24 cellular contexts compared by ENCODE assay signal in the genomic region with DNA sequence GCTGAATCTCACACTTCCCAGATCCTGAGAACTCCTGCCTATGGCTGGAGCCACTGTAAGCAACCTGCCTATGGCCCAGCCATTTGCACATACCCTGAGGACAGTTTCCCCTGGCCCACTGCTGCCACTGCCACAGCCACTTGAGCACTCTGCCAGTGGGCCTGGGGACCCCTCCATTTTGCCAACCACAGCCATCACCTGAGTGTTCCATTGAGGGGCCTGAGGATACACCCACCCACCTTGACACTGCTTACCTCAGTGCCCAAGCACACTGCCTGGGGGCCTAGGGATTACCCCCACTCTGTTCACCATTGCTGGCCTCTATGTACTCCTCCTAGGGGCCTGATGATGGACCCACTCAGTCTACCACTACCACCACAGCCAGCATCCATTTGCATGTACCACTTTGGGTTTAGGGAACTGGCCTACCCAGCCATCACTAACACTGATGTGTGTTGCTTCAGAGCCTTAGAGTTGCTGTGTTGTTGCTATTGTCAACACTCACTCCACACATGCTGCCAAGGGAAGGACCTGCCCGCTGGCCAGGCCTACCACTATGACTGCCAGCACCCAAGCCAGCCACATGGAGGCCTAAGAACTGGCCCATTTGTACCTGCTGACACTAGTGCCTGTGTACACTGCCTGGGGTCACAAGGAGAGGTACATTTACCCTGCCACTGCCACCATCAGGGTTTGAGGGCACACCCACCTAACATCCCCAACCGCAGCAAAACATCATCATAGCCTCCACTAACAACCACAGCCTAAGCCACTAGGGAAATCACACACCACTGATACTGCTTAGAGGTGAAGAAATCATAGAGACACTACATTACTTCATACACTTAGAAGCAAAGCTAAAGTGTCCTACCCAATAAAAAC. TPM values are rescaled to one million over a fixed set of nuclear protein-coding genes. Genes with fewer than 3 reads are reported as not detected.
A peak's percentile ranks its signal among the peaks of the same experiment; 100 is the strongest.
DNase-seq lines count a peak whose midpoint lies in the region; ATAC-seq, FAIRE-seq and TF ChIP-seq lines count a peak whose summit lies in the region.
"Had no signal": no experiment of that assay in that cellular context is flagged by ENCODE, and none has a peak within 500 bp of the region (broad histone marks: within the 10 kb centered on the region; RNA-seq: fewer than 3 reads in every experiment).

No MANE protein-coding gene starts in this region.

- no peak overlapping the region for H3K4me3 ChIP-seq in CD8-positive, alpha-beta memory T cell (ENCODE audit: low read length)
- H3K4me3 ChIP-seq: cardiac muscle cell, psoas muscle, skin epidermis had no signal

- intact Hi-C loops in CD4-positive, alpha-beta T cell (cut with DNase I, micrococcal nuclease), result loop anchor here in 1 of 2 experiments (5.0 kb wide), 1 partner anchor 66 kb away; no protein-coding TSS in a partner anchor

- H3K4me1 Mint-ChIP-seq in CD4-positive, alpha-beta T cell (ENCODE audit: low read depth), result peaks cover 73% of the 10 kb centered on the region
- peaks cover 39 to 90% (median 66%) of the 10 kb centered on the region in 3 donors for H3K4me1 Mint-ChIP-seq in CD8-positive, alpha-beta memory T cell
- H3K4me1 Mint-ChIP-seq in central memory CD8-positive, alpha-beta T cell, result peaks cover 69% of the 10 kb centered on the region
- H3K4me1 Mint-ChIP-seq: nephron progenitor cell had no signal

- peaks cover 99% of the 10 kb centered on the region for H3K36me3 Mint-ChIP-seq in CD4-positive, alpha-beta T cell (ENCODE audit: low read depth)
- H3K36me3 Mint-ChIP-seq in CD8-positive, alpha-beta memory T cell, result peaks cover 43 to 75% (median 47%) of the 10 kb centered on the region in 3 donors
- H3K36me3 Mint-ChIP-seq in central memory CD8-positive, alpha-beta T cell (ENCODE audit: insufficient read depth), result peaks cover 5% of the 10 kb centered on the region
- H3K36me3 Mint-ChIP-seq: type B pancreatic cell had no signal

- POLR2A ChIA-PET in CD4-positive, alpha-beta T cell (lab: Charles Lee), result interaction anchor here (0.8 to 2.0 kb wide), 2 partner anchors 14 to 28 kb away, joined by 3 to 4 read pairs; no protein-coding TSS in a partner anchor
- POLR2A ChIA-PET in CD8-positive, alpha-beta memory T cell (lab: Charles Lee), result no interaction called here

- no peaks in the 10 kb centered on the region for H3K27me3 ChIP-seq in CD4-positive, alpha-beta T cell (ENCODE audit: control insufficient read depth, insufficient read depth, low read length)
- no peaks in the 10 kb centered on the region for H3K27me3 ChIP-seq in CD8-positive, alpha-beta memory T cell (ENCODE audit: insufficient read depth, low read length, poor library complexity, severe bottlenecking)
- H3K27me3 ChIP-seq: cardiac muscle cell had no signal

- no peaks in the 10 kb centered on the region for H3K36me3 ChIP-seq in CD8-positive, alpha-beta memory T cell (ENCODE audit: insufficient read depth, low read length)
- H3K36me3 ChIP-seq: cardiac muscle cell had no signal

- H3K27ac ChIP-seq in CD4-positive, alpha-beta T cell (ENCODE audit: low read depth, low read length), result no peak overlapping the region
- no peak overlapping the region for H3K27ac ChIP-seq in CD8-positive, alpha-beta memory T cell (ENCODE audit: low read depth, low read length)
- H3K27ac ChIP-seq: cardiac muscle cell, psoas muscle, skin epidermis, VCaP had no signal

- ATAC-seq in CD4-positive, alpha-beta T cell (ENCODE audit: poor library complexity), result no peak
- ATAC-seq in central memory CD8-positive, alpha-beta T cell (replicated peaks; ENCODE audit: extremely low read depth, poor library complexity, severe bottlenecking), result peak; percentile 80
- no peak for ATAC-seq in omental fat pad (ENCODE audit: low FRiP score)
- no peak for ATAC-seq in HG03039 (IDR thresholded peaks at IDR 0.05; ENCODE audit: unreplicated experiment)
- ATAC-seq: esophagus mucosa, psoas muscle had no signal

- no peak for TF ChIP-seq CTCF in CD4-positive, alpha-beta T cell (IDR thresholded peaks at IDR 0.05)
- TF ChIP-seq CTCF in omental fat pad (IDR thresholded peaks at IDR 0.05), result no peak

- FAIRE-seq in GM12892 (lab: Jason Lieb, UNC), result no peak
- FAIRE-seq: H1, HTR-8/SVneo had no signal

- peaks cover 16% of the 10 kb centered on the region for H3K9me3 ChIP-seq in CD4-positive, alpha-beta T cell (ENCODE audit: control insufficient read depth, low read length)
- H3K9me3 ChIP-seq in CD8-positive, alpha-beta memory T cell (ENCODE audit: low read length), result no peaks in the 10 kb centered on the region

- no peak overlapping the region for H3K4me3 Mint-ChIP-seq in CD4-positive, alpha-beta T cell
- peak overlapping the region in 4 of 7 donors; percentile 14 to 34 (median 29) for H3K4me3 Mint-ChIP-seq in CD8-positive, alpha-beta memory T cell
- peak overlapping the region; percentile 5 for H3K4me3 Mint-ChIP-seq in central memory CD8-positive, alpha-beta T cell
- H3K4me3 Mint-ChIP-seq: nephron progenitor cell, type B pancreatic cell had no signal

- H3K27ac Mint-ChIP-seq in CD4-positive, alpha-beta T cell, result peak overlapping the region; percentile 30
- peak overlapping the region in 7 of 8 donors; percentile 20 to 84 (median 58) for H3K27ac Mint-ChIP-seq in CD8-positive, alpha-beta memory T cell
- H3K27ac Mint-ChIP-seq in central memory CD8-positive, alpha-beta T cell (ENCODE audit: low read depth), result peak overlapping the region; percentile 45
- H3K27ac Mint-ChIP-seq: nephron progenitor cell, type B pancreatic cell had no signal

- no peak for TF ChIP-seq POLR2A in GM12892 (IDR thresholded peaks at IDR 0.05; ENCODE audit: low read depth, low read length)

- CTCF ChIA-PET in CD4-positive, alpha-beta T cell (lab: Charles Lee), result no interaction called here
- CTCF ChIA-PET in CD8-positive, alpha-beta memory T cell (lab: Charles Lee), result no interaction called here

- peaks cover 12% of the 10 kb centered on the region for H3K9me3 Mint-ChIP-seq in CD4-positive, alpha-beta T cell
- H3K9me3 Mint-ChIP-seq in CD8-positive, alpha-beta memory T cell, result peaks cover 14 to 21% (median 18%) of the 10 kb centered on the region in 5 donors
- peaks cover 9% of the 10 kb centered on the region for H3K9me3 Mint-ChIP-seq in central memory CD8-positive, alpha-beta T cell

- DNase-seq in CD4-positive, alpha-beta T cell, result peak in 1 of 10 experiments; percentile 23
- DNase-seq in CD8-positive, alpha-beta memory T cell, result no peak
- peak in 1 of 2 donors; percentile 27 for DNase-seq in central memory CD8-positive, alpha-beta T cell (ENCODE audit: low spot score in 2 of 2)
- DNase-seq in omental fat pad (ENCODE audit: low spot score) (peak; percentile 10), inferior parietal cortex (ENCODE audit: extremely low spot score) (no peak), GM12892 (ENCODE audit: insufficient read length) (no peak)
- DNase-seq: activated CD4-positive, alpha-beta T cell treated with anti-CD3 and anti-CD28 coated beads, Interleukin-2, amount 50 U/mL, for 1 hour; amygdala; DMS79; kidney glomerular epithelial cell; MV-4-11; NCI-H1694 treated with DMSO at 0.1 percent for 48 hours; nephron progenitor cell; psoas muscle; stimulated activated naive CD4-positive, alpha-beta T cell treated with Interleukin-2 at 50 U/mL for 16 hours had no signal

- H3K27me3 Mint-ChIP-seq in CD4-positive, alpha-beta T cell, result no peaks in the 10 kb centered on the region
- H3K27me3 Mint-ChIP-seq in CD8-positive, alpha-beta memory T cell, result no peaks in the 10 kb centered on the region
- H3K27me3 Mint-ChIP-seq in central memory CD8-positive, alpha-beta T cell, result no peaks in the 10 kb centered on the region

- peaks cover 8% of the 10 kb centered on the region for H3K4me1 ChIP-seq in CD8-positive, alpha-beta memory T cell (ENCODE audit: insufficient read depth, low read length)
- H3K4me1 ChIP-seq: psoas muscle had no signal

RNA-seq across cellular contexts. Expression of gene ANTXRL, which starts 45.9 kb away (rescaled TPM):
- not detected for total RNA-seq in CD4-positive, alpha-beta T cell
- total RNA-seq in CD8-positive, alpha-beta memory T cell, result not detected
- not detected for polyA plus RNA-seq in CD8-positive, alpha-beta memory T cell
- total RNA-seq in omental fat pad, result not detected
- not detected for polyA plus RNA-seq in GM12892 (2012; ENCODE audit: missing spikeins)
- total RNA-seq: cardiac muscle cell, esophagus mucosa, H1, psoas muscle, SK-MEL-5 had no signal
- polyA plus RNA-seq: cardiac muscle cell, H1 had no signal
